In genomic region chr5:37839441-37840035, GRCh38 we compare ENCODE assay signal across 8 cellular contexts. TPM values are rescaled to one million over a fixed set of nuclear protein-coding genes. Genes with fewer than 3 reads are reported as not detected.
DNase-seq lines count a peak whose midpoint lies in the region; ATAC-seq and TF ChIP-seq lines count a peak whose summit lies in the region.

No MANE protein-coding gene starts in this region.

- intact Hi-C loops in left ventricle myocardium superior (cut with micrococcal nuclease) (loop anchor here (5.0 kb wide), 1 partner anchor 353 kb away; no protein-coding TSS in a partner anchor), sciatic nerve (cut with DNase I) (loop anchor here (10.0 kb wide), 1 partner anchor 355 kb away; no protein-coding TSS in a partner anchor)
- intact Hi-C loops in CD4-positive, alpha-beta T cell (cut with DNase I, micrococcal nuclease) = loop anchor here in 1 of 2 experiments (5.0 kb wide), 1 partner anchor 353 kb away; no protein-coding TSS in a partner anchor

- CTCF ChIA-PET in CD4-positive, alpha-beta T cell (lab: Charles Lee) = no interaction called here

- peaks cover 90% of the 10 kb centered on the region for H3K27me3 ChIP-seq in CD4-positive, alpha-beta T cell (ENCODE audit: control insufficient read depth, insufficient read depth, low read length)

- H3K4me3 Mint-ChIP-seq in CD4-positive, alpha-beta T cell = no peak overlapping the region

- DNase-seq in AG09309 (ENCODE audit: low read depth) (no peak), left ventricle myocardium superior (peak; percentile 61), sciatic nerve (ENCODE audit: low spot score) (no peak), activated gamma-delta T cell (lab: John Stamatoyannopoulos, UW) (no peak)
- no peak for DNase-seq in CD4-positive, alpha-beta T cell

- H3K4me3 ChIP-seq in AG09309 (ENCODE audit: control insufficient read depth, low read depth, low read length) = peak overlapping the region; percentile 93

- peak overlapping the region; percentile 65 for H3K27ac ChIP-seq in VCaP
- no peak overlapping the region for H3K27ac ChIP-seq in CD4-positive, alpha-beta T cell (ENCODE audit: low read depth, low read length)

- no peaks in the 10 kb centered on the region for H3K36me3 Mint-ChIP-seq in CD4-positive, alpha-beta T cell (ENCODE audit: low read depth)

- H3K27ac Mint-ChIP-seq in CD4-positive, alpha-beta T cell = no peak overlapping the region

- peaks cover 87% of the 10 kb centered on the region for H3K27me3 Mint-ChIP-seq in CD4-positive, alpha-beta T cell

- no peak for TF ChIP-seq CTCF in AG09309 (IDR thresholded peaks at IDR 0.05; ENCODE audit: control insufficient read depth, insufficient read depth, low read depth, low read length, missing control alignments)
- TF ChIP-seq CTCF in VCaP (conservative IDR thresholded peaks at IDR 0.05) = no peak
- TF ChIP-seq CTCF in CD4-positive, alpha-beta T cell (IDR thresholded peaks at IDR 0.05) = no peak

- peak; percentile 54 for ATAC-seq in HG03432 (IDR thresholded peaks at IDR 0.05; ENCODE audit: unreplicated experiment)
- peak; percentile 74 for ATAC-seq in left ventricle myocardium superior
- peak; percentile 39 for ATAC-seq in sciatic nerve
- no peak for ATAC-seq in CD4-positive, alpha-beta T cell (ENCODE audit: poor library complexity)
- ATAC-seq in GM19328 (IDR thresholded peaks at IDR 0.05; ENCODE audit: unreplicated experiment) = no peak

- POLR2A ChIA-PET in CD4-positive, alpha-beta T cell (lab: Charles Lee) = no interaction called here

- no peaks in the 10 kb centered on the region for H3K9me3 ChIP-seq in CD4-positive, alpha-beta T cell (ENCODE audit: control insufficient read depth, low read length)

- no peaks in the 10 kb centered on the region for H3K9me3 Mint-ChIP-seq in CD4-positive, alpha-beta T cell

- peaks cover 22% of the 10 kb centered on the region for H3K4me1 Mint-ChIP-seq in CD4-positive, alpha-beta T cell (ENCODE audit: low read depth)

RNA-seq across cellular contexts. Expression of gene GDNF, which starts 0.3 kb away (rescaled TPM):
- total RNA-seq in left ventricle myocardium superior (0.20 TPM), sciatic nerve (not detected)
- total RNA-seq in CD4-positive, alpha-beta T cell = not detected

Comparison
In these comparisons a context has a peak if more than half of its experiments do, and no peak if none do; other contexts are left out.
1. ATAC-seq: peak in HG03432 (single experiment), left ventricle myocardium superior (single experiment) and sciatic nerve (single experiment); none in CD4-positive, alpha-beta T cell (single experiment) and GM19328 (single experiment).